14 cellular contexts compared by ENCODE assay signal in the genomic region with DNA sequence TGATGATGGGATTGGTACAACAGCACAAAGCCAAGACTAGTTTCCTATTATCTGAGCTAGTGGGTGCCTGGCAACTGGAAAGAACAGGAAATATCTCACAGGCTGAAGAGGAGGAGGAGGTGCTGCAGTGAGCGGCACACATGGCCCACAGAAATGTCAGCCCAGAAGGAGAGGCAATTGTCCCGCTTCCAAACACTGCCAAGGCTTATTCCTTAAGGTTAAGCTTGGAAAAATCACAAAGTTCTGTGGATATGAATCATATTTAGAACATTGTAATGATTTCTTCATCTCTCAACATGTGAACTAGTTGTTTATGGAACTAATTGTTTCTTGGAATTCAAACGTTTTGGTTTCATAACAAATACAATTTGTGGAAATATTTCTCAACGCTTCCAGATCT.
A peak's percentile ranks its signal among the peaks of the same experiment; 100 is the strongest.
DNase-seq lines count a peak whose midpoint lies in the region; ATAC-seq, FAIRE-seq and TF ChIP-seq lines count a peak whose summit lies in the region.
"Had no signal": no experiment of that assay in that cellular context is flagged by ENCODE, and none has a peak within 500 bp of the region (broad histone marks: within the 10 kb centered on the region; RNA-seq: fewer than 3 reads in every experiment).

No MANE protein-coding gene starts in this region.

- H3K27me3 ChIP-seq in gastroesophageal sphincter (no peaks in the 10 kb centered on the region), ovary (no peaks in the 10 kb centered on the region)
- H3K27me3 ChIP-seq: vagina had no signal

- H3K4me1 ChIP-seq in gastroesophageal sphincter (peaks cover 6 to 19% (median 7%) of the 10 kb centered on the region in 3 donors), ovary (ENCODE audit: insufficient read depth) (no peaks in the 10 kb centered on the region)
- H3K4me1 ChIP-seq: vagina had no signal

- H3K4me3 ChIP-seq in AG09309 (ENCODE audit: control insufficient read depth, low read depth, low read length) (no peak overlapping the region), gastroesophageal sphincter (no peak overlapping the region), ovary (no peak overlapping the region)
- H3K4me3 ChIP-seq: K562, vagina had no signal

- intact Hi-C loops in ovary (cut with DNase I), result loop anchor here in 1 of 4 donors (5.0 kb wide), 1 partner anchor 1392 kb away; no protein-coding TSS in a partner anchor

- H3K27ac ChIP-seq in gastroesophageal sphincter (peak overlapping the region; percentile 5 to 83 (median 58)), ovary (no peak overlapping the region)
- H3K27ac ChIP-seq: vagina had no signal

- no peak for TF ChIP-seq POLR2A in gastroesophageal sphincter (IDR thresholded peaks at IDR 0.05)
- TF ChIP-seq POLR2A in ovary (IDR thresholded peaks at IDR 0.05), result no peak

- 17 to 19% methylated on average over 4 of the region's 4 CpGs for WGBS in gastroesophageal sphincter (ENCODE audit: low coverage in 1 of 2), 2 donors
- 5 to 20% (median 6%) methylated on average over 4 of the region's 4 CpGs for WGBS in ovary, 3 donors

- ATAC-seq in gastroesophageal sphincter (peak; percentile 95), HG02884 (IDR thresholded peaks at IDR 0.05; ENCODE audit: unreplicated experiment) (no peak)
- ATAC-seq: K562 had no signal

- H3K9me3 ChIP-seq in gastroesophageal sphincter (no peaks in the 10 kb centered on the region), ovary (no peaks in the 10 kb centered on the region)
- H3K9me3 ChIP-seq: SK-N-SH, vagina had no signal

- DNase-seq in AG09309 (ENCODE audit: low read depth) (peak; percentile 25), LHCN-M2 (ENCODE audit: low read depth) (peak; percentile 62), ovary (peak; percentile 15 to 60 (median 32)), RCC 7860 (ENCODE audit: low spot score) (no peak), KBM-7 (no peak), NK-92 (lab: John Stamatoyannopoulos, UW; ENCODE audit: unreplicated experiment) (no peak)
- DNase-seq: activated CD8-positive, alpha-beta memory T cell treated with anti-CD3 and anti-CD28 coated beads, Interleukin-2, amount 50 U/mL, for 48 hours; activated naive CD8-positive, alpha-beta T cell treated with anti-CD3 and anti-CD28 coated beads, Interleukin-2, amount 10 ng/mL, durations not matched to agents 7 days and 5 days; NCI-H2081 treated with DMSO at 0.1 percent for 48 hours; SK-N-SH had no signal

- in situ Hi-C loops in KBM-7 (cut with MboI; ENCODE audit: low pct_unique_long_range_greater_than_20kb, low sequenced_read_pairs), result no loop called here

- H3K36me3 ChIP-seq in gastroesophageal sphincter (no peaks in the 10 kb centered on the region), ovary (no peaks in the 10 kb centered on the region)
- H3K36me3 ChIP-seq: vagina had no signal

- no peak for TF ChIP-seq EP300 in gastroesophageal sphincter (IDR thresholded peaks at IDR 0.05)
- no peak for TF ChIP-seq EP300 in ovary (IDR thresholded peaks at IDR 0.05)

- TF ChIP-seq CTCF in AG09309 (IDR thresholded peaks at IDR 0.05; ENCODE audit: control insufficient read depth, insufficient read depth, low read depth, low read length, missing control alignments), result no peak
- TF ChIP-seq CTCF in gastroesophageal sphincter (IDR thresholded peaks at IDR 0.05), result no peak
- no peak for TF ChIP-seq CTCF in ovary (IDR thresholded peaks at IDR 0.05)

- no peak for FAIRE-seq in RCC 7860 (lab: Jason Lieb, UNC)
- FAIRE-seq: K562 had no signal

Comparison
In these comparisons a context has a peak if more than half of its experiments do, and no peak if none do; other contexts are left out.
1. DNase-seq: peak in AG09309 (single experiment), LHCN-M2 (single experiment) and ovary (5 of 5); none in RCC 7860 (single experiment), KBM-7 (single experiment) and NK-92 (single experiment).
2. H3K27ac ChIP-seq: peak in gastroesophageal sphincter (4 of 4); none in ovary (0 of 2).